37 cellular contexts compared by ENCODE assay signal in the genomic region with DNA sequence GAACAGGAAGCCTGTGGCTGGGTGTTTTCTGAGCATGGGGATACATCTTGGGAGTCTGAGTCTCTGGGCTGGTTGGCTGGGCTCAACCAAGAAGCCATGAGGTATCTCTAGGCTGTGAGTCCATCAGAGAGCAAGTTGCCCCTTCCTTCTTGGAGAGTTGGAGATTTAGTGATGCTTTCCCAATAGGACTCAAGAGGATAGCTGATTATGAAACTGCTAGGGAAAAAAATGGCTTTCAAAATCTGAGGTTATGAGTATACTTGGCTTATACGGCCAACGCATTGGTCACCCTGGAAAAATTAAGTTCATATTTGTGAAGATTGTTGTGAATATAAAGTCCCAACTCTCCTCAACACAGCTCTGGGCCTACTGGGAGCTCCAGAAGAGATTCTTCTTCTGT.
"Had no signal": no experiment of that assay in that cellular context is flagged by ENCODE, and none has a peak within 500 bp of the region (broad histone marks: within the 10 kb centered on the region; RNA-seq: fewer than 3 reads in every experiment).

No MANE protein-coding gene starts in this region.

- H3K27me3 ChIP-seq: ascending aorta, breast epithelium, cardiac muscle cell, gastrocnemius medialis had no signal

- ATAC-seq: activated CD4-positive, alpha-beta T cell treated with anti-CD3 and anti-CD28 coated beads for 36 hours; activated CD8-positive, alpha-beta memory T cell treated with anti-CD3 and anti-CD28 coated beads, Interleukin-2, amount 10 ng/mL, durations not matched to agents 7 days and 5 days; activated CD8-positive, alpha-beta T cell treated with anti-CD3 and anti-CD28 coated beads, Interleukin-2, amount 10 ng/mL, durations not matched to agents 7 days and 5 days; activated naive CD8-positive, alpha-beta T cell treated with anti-CD3 and anti-CD28 coated beads, Interleukin-2, amount 50 U/mL, for 24 hours; esophagus mucosa; foreskin keratinocyte; gastrocnemius medialis; heart left ventricle; T-cell; T-helper 17 cell had no signal

- H3K9me3 Mint-ChIP-seq: activated CD4-positive, alpha-beta memory T cell treated with anti-CD3 and anti-CD28 coated beads for 36 hours; activated CD4-positive, alpha-beta T cell treated with anti-CD3 and anti-CD28 coated beads, Interleukin-2, amount 10 ng/mL, durations not matched to agents 24 days and 14 days; activated naive CD4-positive, alpha-beta T cell treated with anti-CD3 and anti-CD28 coated beads for 36 hours; activated naive CD4-positive, alpha-beta T cell treated with anti-CD3 and anti-CD28 coated beads, Interleukin-2, amount 50 U/mL, for 24 hours; activated naive CD8-positive, alpha-beta T cell treated with anti-CD3 and anti-CD28 coated beads for 36 hours; activated naive CD8-positive, alpha-beta T cell treated with anti-CD3 and anti-CD28 coated beads, Interleukin-2, amount 50 U/mL, for 24 hours; activated T-helper 1 cell treated with anti-CD3 and anti-CD28 coated beads, Interleukin-12 subunit alpha, Interleukin-12 subunit beta, Interleukin-2, Interleukin-4 antibody, amounts not matched to agents 30 ng/mL and 10 ng/mL and 1 ng/mL, durations not matched to agents 14 hours and 24 hours and 36 hours; activated T-helper 2 cell treated with anti-CD3 and anti-CD28 coated beads, Interferon-gamma antibody, Interleukin-2, Interleukin-4, amounts not matched to agents 10 μg/mL and 5 μg/mL and 100 μg/mL, durations not matched to agents 14 hours and 24 hours and 36 hours; dendritic cell treated with granulocyte-macrophage colony-stimulating factor and Interleukin-4, amounts not matched to agents 40 ng/mL and 50 ng/mL, for 4 days; endodermal cell; T-cell; T-helper 2 cell treated with Interferon-gamma antibody and Interleukin-4, amounts not matched to agents 5 μg/mL and 100 μg/mL, for 36 hours had no signal

- H3K4me3 Mint-ChIP-seq: activated CD4-positive, alpha-beta memory T cell treated with anti-CD3 and anti-CD28 coated beads for 36 hours; activated CD4-positive, alpha-beta T cell treated with anti-CD3 and anti-CD28 coated beads for 36 hours; activated CD4-positive, alpha-beta T cell treated with anti-CD3 and anti-CD28 coated beads, Interleukin-2, amount 10 ng/mL, durations not matched to agents 24 days and 14 days; activated CD8-positive, alpha-beta memory T cell treated with anti-CD3 and anti-CD28 coated beads, Interleukin-2, amount 10 ng/mL, durations not matched to agents 7 days and 5 days; activated CD8-positive, alpha-beta T cell treated with anti-CD3 and anti-CD28 coated beads, Interleukin-2, amount 10 ng/mL, durations not matched to agents 7 days and 5 days; activated naive CD4-positive, alpha-beta T cell treated with anti-CD3 and anti-CD28 coated beads for 36 hours; activated naive CD4-positive, alpha-beta T cell treated with anti-CD3 and anti-CD28 coated beads, Interleukin-2, amount 50 U/mL, for 24 hours; activated naive CD8-positive, alpha-beta T cell treated with anti-CD3 and anti-CD28 coated beads for 36 hours; activated naive CD8-positive, alpha-beta T cell treated with anti-CD3 and anti-CD28 coated beads, Interleukin-2, amount 50 U/mL, for 24 hours; activated T-helper 1 cell treated with anti-CD3 and anti-CD28 coated beads, Interleukin-12 subunit alpha, Interleukin-12 subunit beta, Interleukin-2, Interleukin-4 antibody, amounts not matched to agents 30 ng/mL and 10 ng/mL and 1 ng/mL, durations not matched to agents 14 hours and 24 hours and 36 hours; brain; dendritic cell treated with granulocyte-macrophage colony-stimulating factor and Interleukin-4, amounts not matched to agents 40 ng/mL and 50 ng/mL, for 4 days; endodermal cell; T-cell; T-helper 17 cell; T-helper 2 cell treated with Interferon-gamma antibody and Interleukin-4, amounts not matched to agents 5 μg/mL and 100 μg/mL, for 36 hours had no signal

- H3K27ac Mint-ChIP-seq: activated CD4-positive, alpha-beta memory T cell treated with anti-CD3 and anti-CD28 coated beads for 36 hours; activated CD4-positive, alpha-beta T cell treated with anti-CD3 and anti-CD28 coated beads for 36 hours; activated CD4-positive, alpha-beta T cell treated with anti-CD3 and anti-CD28 coated beads, Interleukin-2, amount 10 ng/mL, durations not matched to agents 24 days and 14 days; activated CD8-positive, alpha-beta memory T cell treated with anti-CD3 and anti-CD28 coated beads, Interleukin-2, amount 10 ng/mL, durations not matched to agents 7 days and 5 days; activated CD8-positive, alpha-beta T cell treated with anti-CD3 and anti-CD28 coated beads, Interleukin-2, amount 10 ng/mL, durations not matched to agents 7 days and 5 days; activated naive CD4-positive, alpha-beta T cell treated with anti-CD3 and anti-CD28 coated beads for 36 hours; activated naive CD4-positive, alpha-beta T cell treated with anti-CD3 and anti-CD28 coated beads, Interleukin-2, amount 50 U/mL, for 24 hours; activated naive CD8-positive, alpha-beta T cell treated with anti-CD3 and anti-CD28 coated beads for 36 hours; activated naive CD8-positive, alpha-beta T cell treated with anti-CD3 and anti-CD28 coated beads, Interleukin-2, amount 50 U/mL, for 24 hours; activated T-helper 1 cell treated with anti-CD3 and anti-CD28 coated beads, Interleukin-12 subunit alpha, Interleukin-12 subunit beta, Interleukin-2, Interleukin-4 antibody, amounts not matched to agents 30 ng/mL and 10 ng/mL and 1 ng/mL, durations not matched to agents 14 hours and 24 hours and 36 hours; activated T-helper 2 cell treated with anti-CD3 and anti-CD28 coated beads, Interferon-gamma antibody, Interleukin-2, Interleukin-4, amounts not matched to agents 10 μg/mL and 5 μg/mL and 100 μg/mL, durations not matched to agents 14 hours and 24 hours and 36 hours; brain; dendritic cell treated with granulocyte-macrophage colony-stimulating factor and Interleukin-4, amounts not matched to agents 40 ng/mL and 50 ng/mL, for 4 days; endodermal cell; T-cell; T-helper 17 cell; T-helper 2 cell treated with Interferon-gamma antibody and Interleukin-4, amounts not matched to agents 5 μg/mL and 100 μg/mL, for 36 hours had no signal

- H3K36me3 ChIP-seq: ascending aorta, breast epithelium, cardiac muscle cell, gastrocnemius medialis, heart left ventricle had no signal

- H3K4me1 ChIP-seq: ascending aorta, breast epithelium, foreskin keratinocyte, gastrocnemius medialis, heart left ventricle had no signal

- H3K4me3 ChIP-seq: ascending aorta, breast epithelium, cardiac muscle cell, coronary artery, dorsolateral prefrontal cortex, gastrocnemius medialis, heart left ventricle had no signal

- H3K27ac ChIP-seq: ascending aorta, breast epithelium, cardiac muscle cell, coronary artery, dorsolateral prefrontal cortex, foreskin keratinocyte, gastrocnemius medialis, heart left ventricle had no signal

- DNase-seq: activated CD4-positive, alpha-beta memory T cell treated with anti-CD3 and anti-CD28 coated beads for 36 hours; activated CD4-positive, alpha-beta T cell treated with anti-CD3 and anti-CD28 coated beads for 36 hours; activated CD4-positive, alpha-beta T cell treated with anti-CD3 and anti-CD28 coated beads, Interleukin-2, amount 10 ng/mL, durations not matched to agents 24 days and 14 days; activated CD4-positive, CD25-positive, alpha-beta regulatory T cell; activated CD4-positive, CD25-positive, alpha-beta regulatory T cell treated with anti-CD3 and anti-CD28 coated beads, Interleukin-2, amount 50 U/mL, for 72 hours; activated CD8-positive, alpha-beta memory T cell treated with anti-CD3 and anti-CD28 coated beads, Interleukin-2, amount 10 ng/mL, durations not matched to agents 7 days and 5 days; activated CD8-positive, alpha-beta memory T cell treated with anti-CD3 and anti-CD28 coated beads, Interleukin-2, amount 50 U/mL, for 4 hours; activated CD8-positive, alpha-beta T cell treated with anti-CD3 and anti-CD28 coated beads, Interleukin-2, amount 10 ng/mL, durations not matched to agents 7 days and 5 days; activated effector memory CD4-positive, alpha-beta T cell treated with anti-CD3 and anti-CD28 coated beads, Interleukin-2, amount 50 U/mL, for 16 hours; activated naive CD4-positive, alpha-beta T cell treated with anti-CD3 and anti-CD28 coated beads for 36 hours; activated naive CD8-positive, alpha-beta T cell treated with anti-CD3 and anti-CD28 coated beads for 36 hours; activated naive CD8-positive, alpha-beta T cell treated with anti-CD3 and anti-CD28 coated beads, Interleukin-2, amount 50 U/mL, for 24 hours; activated T-cell treated with anti-CD3 and anti-CD28 coated beads, Interleukin-2, amount 50 U/mL, for 1 hour; activated T-cell treated with anti-CD3 and anti-CD28 coated beads, Interleukin-2, amount 50 U/mL, for 48 hours; central memory CD4-positive, alpha-beta T cell; dorsolateral prefrontal cortex; effector memory CD4-positive, alpha-beta T cell; endodermal cell; foreskin keratinocyte; gastrocnemius medialis; glutamatergic neuron; heart left ventricle; SW 1271; T-cell; T-helper 17 cell; T1000 had no signal

- H3K27me3 Mint-ChIP-seq: activated naive CD8-positive, alpha-beta T cell treated with anti-CD3 and anti-CD28 coated beads, Interleukin-2, amount 50 U/mL, for 24 hours; dendritic cell treated with granulocyte-macrophage colony-stimulating factor and Interleukin-4, amounts not matched to agents 40 ng/mL and 50 ng/mL, for 4 days had no signal

- H3K4me1 Mint-ChIP-seq: activated CD4-positive, alpha-beta T cell treated with anti-CD3 and anti-CD28 coated beads for 36 hours; activated CD4-positive, alpha-beta T cell treated with anti-CD3 and anti-CD28 coated beads, Interleukin-2, amount 10 ng/mL, durations not matched to agents 24 days and 14 days; activated CD8-positive, alpha-beta memory T cell treated with anti-CD3 and anti-CD28 coated beads, Interleukin-2, amount 10 ng/mL, durations not matched to agents 7 days and 5 days; activated naive CD4-positive, alpha-beta T cell treated with anti-CD3 and anti-CD28 coated beads, Interleukin-2, amount 50 U/mL, for 24 hours; activated naive CD8-positive, alpha-beta T cell treated with anti-CD3 and anti-CD28 coated beads, Interleukin-2, amount 50 U/mL, for 24 hours; endodermal cell; T-cell had no signal

- H3K36me3 Mint-ChIP-seq: activated CD4-positive, alpha-beta memory T cell treated with anti-CD3 and anti-CD28 coated beads for 36 hours; activated CD8-positive, alpha-beta memory T cell treated with anti-CD3 and anti-CD28 coated beads, Interleukin-2, amount 10 ng/mL, durations not matched to agents 7 days and 5 days; activated naive CD4-positive, alpha-beta T cell treated with anti-CD3 and anti-CD28 coated beads, Interleukin-2, amount 50 U/mL, for 24 hours; activated naive CD8-positive, alpha-beta T cell treated with anti-CD3 and anti-CD28 coated beads for 36 hours; brain; T-cell had no signal

- H3K9me3 ChIP-seq: ascending aorta, breast epithelium, gastrocnemius medialis, heart left ventricle had no signal
